In the genomic region with DNA sequence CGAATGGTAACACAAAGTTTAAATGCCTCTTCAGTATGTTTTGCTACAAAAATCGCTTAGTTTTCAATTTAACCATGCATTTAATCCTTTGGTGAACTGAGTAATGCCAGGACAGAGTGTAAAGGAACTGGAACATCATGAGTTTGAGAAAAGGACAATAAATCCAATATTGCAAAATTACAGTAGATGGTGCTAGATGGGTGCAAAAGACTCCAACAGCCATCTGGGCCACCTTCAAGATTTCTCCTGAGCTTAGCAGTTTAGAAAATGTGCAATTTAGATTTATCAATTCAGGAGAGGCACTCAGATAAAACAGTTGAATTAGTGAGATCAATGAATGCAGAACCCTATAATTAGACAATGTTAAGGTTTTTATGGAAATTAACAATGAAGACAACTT, we compare ENCODE assay signal across 8 cellular contexts. TPM values are rescaled to one million over a fixed set of nuclear protein-coding genes. Genes with fewer than 3 reads are reported as not detected.
DNase-seq lines count a peak whose midpoint lies in the region; ATAC-seq, FAIRE-seq and TF ChIP-seq lines count a peak whose summit lies in the region.

No MANE protein-coding gene starts in this region.

- intact Hi-C loops in kidney (cut with DNase I), result no loop called here

- DNase-seq in D721Med (ENCODE audit: insufficient read length, low spot score), result no peak
- DNase-seq in Kasumi-1 (lab: John Stamatoyannopoulos, UW), result peak; percentile 23 to 39
- no peak for DNase-seq in kidney
- no peak for DNase-seq in NCI-H226
- DNase-seq in substantia nigra (lab: John Stamatoyannopoulos, UW), result no peak

- H3K9me3 ChIP-seq in kidney (ENCODE audit: control insufficient read depth in 1 of 2, low read length in 2 of 2), result no peaks in the 10 kb centered on the region

- H3K27ac ChIP-seq in kidney (ENCODE audit: low read depth in 2 of 2, low read length in 2 of 2) (no peak overlapping the region), substantia nigra (ENCODE audit: low read depth, low read length, poor library complexity, severe bottlenecking) (no peak overlapping the region)

- H3K9ac ChIP-seq in kidney (ENCODE audit: low read length in 2 of 2), result no peak overlapping the region

- no peak overlapping the region for H3K4me3 ChIP-seq in kidney (ENCODE audit: low read length in 2 of 2)

- peak; percentile 69 for ATAC-seq in SK-N-SH treated with all-trans-retinoic acid at 6 μM for 48 hours
- no peak for ATAC-seq in HG03025 (IDR thresholded peaks at IDR 0.05; ENCODE audit: low FRiP score, unreplicated experiment)
- ATAC-seq in HG02870 (IDR thresholded peaks at IDR 0.05; ENCODE audit: unreplicated experiment), result no peak

- peak; percentile 48 for TF ChIP-seq CTCF in D721Med (IDR thresholded peaks at IDR 0.05; ENCODE audit: insufficient read depth, missing control alignments)
- TF ChIP-seq CTCF in kidney (IDR thresholded peaks at IDR 0.05; ENCODE audit: borderline replicate concordance, extremely low read depth, insufficient read depth), result peak; percentile 42

- FAIRE-seq in D721Med (lab: Jason Lieb, UNC) (peak; percentile 53), kidney (lab: Jason Lieb, UNC) (peak; percentile 94)

- H3K4me1 ChIP-seq in kidney (ENCODE audit: control insufficient read depth in 1 of 2, insufficient read depth in 1 of 2, low read depth in 1 of 2, low read length in 2 of 2), result no peaks in the 10 kb centered on the region

- H3K36me3 ChIP-seq in kidney (ENCODE audit: control insufficient read depth in 1 of 2, insufficient read depth in 2 of 2, low read length in 2 of 2), result no peaks in the 10 kb centered on the region

TF ChIP-seq in SK-N-SH treated with all-trans-retinoic acid at 6 μM for 48 hours, 23 proteins besides CTCF, POLR2A, EP300 and RAD21:
- no peak for TF ChIP-seq RARB (CRISPR knock-in tag; IDR thresholded peaks at IDR 0.05)
- TF ChIP-seq ESRRG (CRISPR knock-in tag; IDR thresholded peaks at IDR 0.05), result no peak
- TF ChIP-seq ISL1 (CRISPR knock-in tag; IDR thresholded peaks at IDR 0.05), result no peak
- TF ChIP-seq, protein P1, sequence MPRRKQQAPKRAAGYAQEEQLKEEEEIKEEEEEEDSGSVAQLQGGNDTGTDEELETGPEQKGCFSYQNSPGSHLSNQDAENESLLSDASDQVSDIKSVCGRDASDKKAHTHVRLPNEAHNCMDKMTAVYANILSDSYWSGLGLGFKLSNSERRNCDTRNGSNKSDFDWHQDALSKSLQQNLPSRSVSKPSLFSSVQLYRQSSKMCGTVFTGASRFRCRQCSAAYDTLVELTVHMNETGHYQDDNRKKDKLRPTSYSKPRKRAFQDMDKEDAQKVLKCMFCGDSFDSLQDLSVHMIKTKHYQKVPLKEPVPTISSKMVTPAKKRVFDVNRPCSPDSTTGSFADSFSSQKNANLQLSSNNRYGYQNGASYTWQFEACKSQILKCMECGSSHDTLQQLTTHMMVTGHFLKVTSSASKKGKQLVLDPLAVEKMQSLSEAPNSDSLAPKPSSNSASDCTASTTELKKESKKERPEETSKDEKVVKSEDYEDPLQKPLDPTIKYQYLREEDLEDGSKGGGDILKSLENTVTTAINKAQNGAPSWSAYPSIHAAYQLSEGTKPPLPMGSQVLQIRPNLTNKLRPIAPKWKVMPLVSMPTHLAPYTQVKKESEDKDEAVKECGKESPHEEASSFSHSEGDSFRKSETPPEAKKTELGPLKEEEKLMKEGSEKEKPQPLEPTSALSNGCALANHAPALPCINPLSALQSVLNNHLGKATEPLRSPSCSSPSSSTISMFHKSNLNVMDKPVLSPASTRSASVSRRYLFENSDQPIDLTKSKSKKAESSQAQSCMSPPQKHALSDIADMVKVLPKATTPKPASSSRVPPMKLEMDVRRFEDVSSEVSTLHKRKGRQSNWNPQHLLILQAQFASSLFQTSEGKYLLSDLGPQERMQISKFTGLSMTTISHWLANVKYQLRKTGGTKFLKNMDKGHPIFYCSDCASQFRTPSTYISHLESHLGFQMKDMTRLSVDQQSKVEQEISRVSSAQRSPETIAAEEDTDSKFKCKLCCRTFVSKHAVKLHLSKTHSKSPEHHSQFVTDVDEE (CRISPR knock-in tag; IDR thresholded peaks at IDR 0.05), result no peak
- no peak for TF ChIP-seq TOX (CRISPR knock-in tag; IDR thresholded peaks at IDR 0.05; ENCODE audit: borderline replicate concordance)
- TF ChIP-seq, protein P2, sequence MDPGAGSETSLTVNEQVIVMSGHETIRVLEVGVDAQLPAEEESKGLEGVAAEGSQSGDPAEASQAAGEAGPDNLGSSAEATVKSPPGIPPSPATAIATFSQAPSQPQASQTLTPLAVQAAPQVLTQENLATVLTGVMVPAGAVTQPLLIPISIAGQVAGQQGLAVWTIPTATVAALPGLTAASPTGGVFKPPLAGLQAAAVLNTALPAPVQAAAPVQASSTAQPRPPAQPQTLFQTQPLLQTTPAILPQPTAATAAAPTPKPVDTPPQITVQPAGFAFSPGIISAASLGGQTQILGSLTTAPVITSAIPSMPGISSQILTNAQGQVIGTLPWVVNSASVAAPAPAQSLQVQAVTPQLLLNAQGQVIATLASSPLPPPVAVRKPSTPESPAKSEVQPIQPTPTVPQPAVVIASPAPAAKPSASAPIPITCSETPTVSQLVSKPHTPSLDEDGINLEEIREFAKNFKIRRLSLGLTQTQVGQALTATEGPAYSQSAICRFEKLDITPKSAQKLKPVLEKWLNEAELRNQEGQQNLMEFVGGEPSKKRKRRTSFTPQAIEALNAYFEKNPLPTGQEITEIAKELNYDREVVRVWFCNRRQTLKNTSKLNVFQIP (CRISPR knock-in tag; IDR thresholded peaks at IDR 0.05; ENCODE audit: borderline replicate concordance, low read depth), result no peak
- no peak for TF ChIP-seq ARNTL (CRISPR knock-in tag; IDR thresholded peaks at IDR 0.05; ENCODE audit: borderline replicate concordance, low read depth)
- TF ChIP-seq TCF4 (CRISPR knock-in tag; IDR thresholded peaks at IDR 0.05; ENCODE audit: borderline replicate concordance), result no peak
- TF ChIP-seq, protein P3, sequence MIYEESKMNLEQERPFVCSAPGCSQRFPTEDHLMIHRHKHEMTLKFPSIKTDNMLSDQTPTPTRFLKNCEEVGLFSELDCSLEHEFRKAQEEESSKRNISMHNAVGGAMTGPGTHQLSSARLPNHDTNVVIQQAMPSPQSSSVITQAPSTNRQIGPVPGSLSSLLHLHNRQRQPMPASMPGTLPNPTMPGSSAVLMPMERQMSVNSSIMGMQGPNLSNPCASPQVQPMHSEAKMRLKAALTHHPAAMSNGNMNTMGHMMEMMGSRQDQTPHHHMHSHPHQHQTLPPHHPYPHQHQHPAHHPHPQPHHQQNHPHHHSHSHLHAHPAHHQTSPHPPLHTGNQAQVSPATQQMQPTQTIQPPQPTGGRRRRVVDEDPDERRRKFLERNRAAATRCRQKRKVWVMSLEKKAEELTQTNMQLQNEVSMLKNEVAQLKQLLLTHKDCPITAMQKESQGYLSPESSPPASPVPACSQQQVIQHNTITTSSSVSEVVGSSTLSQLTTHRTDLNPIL (CRISPR knock-in tag; IDR thresholded peaks at IDR 0.05; ENCODE audit: low read depth), result no peak
- no peak for TF ChIP-seq PPARA (CRISPR knock-in tag; IDR thresholded peaks at IDR 0.05; ENCODE audit: borderline replicate concordance)
- TF ChIP-seq, protein P4, sequence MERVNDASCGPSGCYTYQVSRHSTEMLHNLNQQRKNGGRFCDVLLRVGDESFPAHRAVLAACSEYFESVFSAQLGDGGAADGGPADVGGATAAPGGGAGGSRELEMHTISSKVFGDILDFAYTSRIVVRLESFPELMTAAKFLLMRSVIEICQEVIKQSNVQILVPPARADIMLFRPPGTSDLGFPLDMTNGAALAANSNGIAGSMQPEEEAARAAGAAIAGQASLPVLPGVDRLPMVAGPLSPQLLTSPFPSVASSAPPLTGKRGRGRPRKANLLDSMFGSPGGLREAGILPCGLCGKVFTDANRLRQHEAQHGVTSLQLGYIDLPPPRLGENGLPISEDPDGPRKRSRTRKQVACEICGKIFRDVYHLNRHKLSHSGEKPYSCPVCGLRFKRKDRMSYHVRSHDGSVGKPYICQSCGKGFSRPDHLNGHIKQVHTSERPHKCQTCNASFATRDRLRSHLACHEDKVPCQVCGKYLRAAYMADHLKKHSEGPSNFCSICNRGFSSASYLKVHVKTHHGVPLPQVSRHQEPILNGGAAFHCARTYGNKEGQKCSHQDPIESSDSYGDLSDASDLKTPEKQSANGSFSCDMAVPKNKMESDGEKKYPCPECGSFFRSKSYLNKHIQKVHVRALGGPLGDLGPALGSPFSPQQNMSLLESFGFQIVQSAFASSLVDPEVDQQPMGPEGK (CRISPR knock-in tag; IDR thresholded peaks at IDR 0.05; ENCODE audit: borderline replicate concordance), result no peak

RNA-seq across cellular contexts. Expression of a gene that starts 33.2 kb away (rescaled TPM):
- total RNA-seq in kidney, result 76.5 TPM
- 21.2 TPM for polyA plus RNA-seq in kidney (ENCODE audit: insufficient read depth, low read depth, low replicate concordance)

Comparison
In these comparisons a context has a peak if more than half of its experiments do, and no peak if none do; other contexts are left out.
1. DNase-seq: peak in Kasumi-1 (2 of 2); none in D721Med (single experiment), kidney (single experiment), NCI-H226 (single experiment) and substantia nigra (0 of 49).